In the genomic region with DNA sequence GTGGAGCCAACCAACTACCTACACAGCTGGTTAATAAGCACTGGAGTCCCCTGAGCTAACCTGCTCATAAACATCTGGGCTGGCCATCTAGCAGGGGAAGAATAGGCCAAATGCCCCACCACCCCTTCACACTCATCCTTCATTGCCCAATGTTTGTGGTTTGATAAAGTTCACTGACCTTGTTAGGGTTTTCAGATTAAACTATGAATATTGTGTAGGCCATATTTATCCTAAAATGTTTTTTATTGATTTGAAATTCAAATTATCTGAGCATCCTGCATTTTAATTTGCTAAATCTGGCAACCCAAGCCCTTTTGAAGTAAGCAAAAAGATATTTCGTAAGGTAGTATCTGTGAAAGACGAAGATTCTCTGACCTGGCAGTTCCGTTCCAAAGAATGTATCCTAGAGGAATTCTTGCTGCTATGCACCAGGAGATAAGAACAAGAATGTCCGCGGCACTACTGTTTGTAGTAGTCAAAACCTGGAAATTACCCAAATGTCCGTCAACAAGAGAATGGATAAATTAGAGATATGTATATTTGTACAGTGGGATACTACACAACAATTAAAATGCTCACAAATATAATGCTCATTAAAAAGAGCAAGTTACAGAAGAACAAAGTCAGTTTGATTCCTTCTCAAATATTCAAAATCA, we compare ENCODE assay signal across 18 cellular contexts. TPM values are rescaled to one million over a fixed set of nuclear protein-coding genes. Genes with fewer than 3 reads are reported as not detected.
DNase-seq lines count a peak whose midpoint lies in the region; ATAC-seq and TF ChIP-seq lines count a peak whose summit lies in the region.
"Had no signal": no experiment of that assay in that cellular context is flagged by ENCODE, and none has a peak within 500 bp of the region (broad histone marks: within the 10 kb centered on the region; RNA-seq: fewer than 3 reads in every experiment).

No MANE protein-coding gene starts in this region.

- intact Hi-C loops in PC-9 (cut with micrococcal nuclease; ENCODE audit: unreplicated experiment) (no loop called here), sciatic nerve (cut with DNase I) (no loop called here)

- TF ChIP-seq CTCF in C4-2B (conservative IDR thresholded peaks at IDR 0.05), result no peak
- no peak for TF ChIP-seq CTCF in PC-9 (conservative IDR thresholded peaks at IDR 0.05)
- no peak for TF ChIP-seq CTCF in hepatocyte (IDR thresholded peaks at IDR 0.05; ENCODE audit: poor library complexity)
- no peak for TF ChIP-seq CTCF in mesothelial cell of epicardium (IDR thresholded peaks at IDR 0.05; ENCODE audit: unreplicated experiment)

- H3K36me3 ChIP-seq in PC-9 (ENCODE audit: low read depth) (no peaks in the 10 kb centered on the region), hepatocyte (replicated peaks; ENCODE audit: insufficient read depth, low read depth) (no peaks in the 10 kb centered on the region)
- H3K36me3 ChIP-seq: SJCRH30 had no signal

- no peaks in the 10 kb centered on the region for H3K9me2 ChIP-seq in PC-9 (ENCODE audit: insufficient read depth)
- no peaks in the 10 kb centered on the region for H3K9me2 ChIP-seq in hepatocyte (replicated peaks; ENCODE audit: insufficient read depth)

- H3F3A ChIP-seq in PC-9 (ENCODE audit: insufficient read depth, low read depth), result peaks cover 30% of the 10 kb centered on the region

- 33% methylated on average over 6 of the region's 6 CpGs for WGBS in hepatocyte (ENCODE audit: low lambda C conversion rate, missing lambda C conversion rate)

- H3K4me1 Mint-ChIP-seq in mesothelial cell of epicardium, result peaks cover 57% of the 10 kb centered on the region

- H3K9me3 ChIP-seq in PC-9 (ENCODE audit: insufficient read depth, low read depth) (no peaks in the 10 kb centered on the region), hepatocyte (ENCODE audit: low read depth) (no peaks in the 10 kb centered on the region)
- H3K9me3 ChIP-seq: A549, SJCRH30 had no signal

- POLR2A ChIA-PET in PC-9 (lab: Charles Lee; ENCODE audit: unreplicated experiment), result no interaction called here

- peak overlapping the region; percentile 65 for H3K27ac Mint-ChIP-seq in mesothelial cell of epicardium
- H3K27ac Mint-ChIP-seq: B cell had no signal

- H3K4me3 ChIP-seq in PC-9, result no peak overlapping the region
- no peak overlapping the region for H3K4me3 ChIP-seq in hepatocyte
- H3K4me3 ChIP-seq: A549, SJCRH30 had no signal

- peak overlapping the region; percentile 78 for H3K27ac ChIP-seq in C4-2B
- peak overlapping the region; percentile 50 for H3K27ac ChIP-seq in PC-9
- no peak overlapping the region for H3K27ac ChIP-seq in hepatocyte
- H3K27ac ChIP-seq: A549, SJCRH30 had no signal

- DNase-seq in PC-9 (no peak), hepatocyte (ENCODE audit: low spot score) (peak; percentile 15), mesothelial cell of epicardium (ENCODE audit: low spot score in 2 of 2, unreplicated experiment in 2 of 2) (no peak), sciatic nerve (ENCODE audit: low spot score) (no peak), NCI-H2227 treated with DMSO at 0.1 percent for 48 hours (lab: John Stamatoyannopoulos, UW) (no peak), NCI-H1417 (lab: John Stamatoyannopoulos, UW) (no peak)
- no peak for DNase-seq in activated T-cell treated with anti-CD3 and anti-CD28 coated beads, Interleukin-2, amount 50 U/mL, for 48 hours
- DNase-seq: EL, GF-D8, KBM-7, NCI-H1092, NCI-H1436 treated with DMSO at 0.1 percent for 48 hours, NCI-H2029, NCI-H526, SJCRH30 had no signal

- H3K36me3 Mint-ChIP-seq in mesothelial cell of epicardium, result no peaks in the 10 kb centered on the region

- no peak overlapping the region for H3K4me3 Mint-ChIP-seq in mesothelial cell of epicardium
- H3K4me3 Mint-ChIP-seq: B cell had no signal

- BruUV-seq in PC-9 (replicated peaks; lab: Mats Ljungman, UMichigan), result no TSS peak

- CTCF ChIA-PET in PC-9 (lab: Charles Lee), result no interaction called here

- H3K27me3 ChIP-seq in PC-9 (ENCODE audit: insufficient read depth, low read depth), result no peaks in the 10 kb centered on the region
- no peaks in the 10 kb centered on the region for H3K27me3 ChIP-seq in hepatocyte
- H3K27me3 ChIP-seq: SJCRH30 had no signal

- H2AFZ ChIP-seq in PC-9, result no peak overlapping the region
- peak overlapping the region; percentile 2 for H2AFZ ChIP-seq in hepatocyte

- no peaks in the 10 kb centered on the region for H3K27me3 Mint-ChIP-seq in mesothelial cell of epicardium (ENCODE audit: low read depth)
- H3K27me3 Mint-ChIP-seq: B cell had no signal

- H4K20me1 ChIP-seq in PC-9 (ENCODE audit: insufficient read depth), result no peaks in the 10 kb centered on the region
- no peaks in the 10 kb centered on the region for H4K20me1 ChIP-seq in hepatocyte (ENCODE audit: insufficient read depth, poor library complexity, severe bottlenecking)

- no peak for ATAC-seq in sciatic nerve
- ATAC-seq: A549 had no signal

- H3K4me2 ChIP-seq in PC-9 (peak overlapping the region; percentile 52; the same call in 1 of the 2 replicates), hepatocyte (peak overlapping the region; percentile 41)
- H3K4me2 ChIP-seq: A549 had no signal

- H3K79me2 ChIP-seq in PC-9 (ENCODE audit: low read depth) (0 out of 2 replicates have a peak, but pooled peaks cover 9% of the 10 kb centered on the region), hepatocyte (peaks cover 7% of the 10 kb centered on the region)

- no peaks in the 10 kb centered on the region for H3K9me3 Mint-ChIP-seq in mesothelial cell of epicardium

- H3K4me1 ChIP-seq in PC-9 (replicated peaks; ENCODE audit: insufficient read depth), result peaks cover 57% of the 10 kb centered on the region
- H3K4me1 ChIP-seq in hepatocyte (ENCODE audit: insufficient read depth), result no peaks in the 10 kb centered on the region
- H3K4me1 ChIP-seq: SJCRH30 had no signal

RNA-seq across cellular contexts. Expression of a gene that starts 5.8 kb away (rescaled TPM):
- 74.1 and 101 TPM in 2 replicates for total RNA-seq in PC-9 (2021)
- 21.4 and 21.8 TPM in 2 replicates for total RNA-seq in hepatocyte
- polyA plus RNA-seq in hepatocyte, result 9.2 and 13.0 TPM in 2 replicates
- total RNA-seq in mesothelial cell of epicardium, result 72.0 to 74.5 TPM (median 74.5 TPM) in 3 replicates
- total RNA-seq in sciatic nerve, result 56.8 TPM
